In the genomic region with DNA sequence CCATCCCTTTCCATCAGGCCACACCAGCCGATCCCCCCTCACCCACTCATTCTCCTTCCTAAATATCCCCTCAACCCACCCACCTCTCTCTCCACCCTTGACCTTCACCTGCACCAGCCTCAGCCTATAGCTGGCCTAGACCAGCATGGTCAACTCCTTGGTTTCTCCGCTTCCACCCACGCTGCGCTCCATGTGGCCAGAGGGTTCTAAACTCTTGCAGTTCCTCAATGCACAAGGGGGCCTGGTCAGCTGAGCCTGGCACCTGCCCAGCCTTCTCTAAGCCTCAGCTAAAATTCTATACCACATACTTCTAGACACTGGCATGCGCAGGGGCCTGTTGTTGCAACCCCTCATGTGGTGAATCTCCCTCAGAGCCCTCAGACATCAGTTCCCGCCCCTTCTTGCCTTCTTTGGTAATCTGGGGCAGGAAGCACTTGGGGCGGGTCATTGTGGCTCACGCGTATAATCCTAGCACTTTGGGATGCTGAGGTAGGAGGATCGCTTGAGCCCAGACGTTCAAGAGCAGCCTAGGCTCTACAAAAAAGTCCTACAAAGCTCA, we compare ENCODE assay signal across 18 cellular contexts. TPM values are rescaled to one million over a fixed set of nuclear protein-coding genes. Genes with fewer than 3 reads are reported as not detected.
DNase-seq lines count a peak whose midpoint lies in the region; ATAC-seq and TF ChIP-seq lines count a peak whose summit lies in the region.
"Had no signal": no experiment of that assay in that cellular context is flagged by ENCODE, and none has a peak within 500 bp of the region (broad histone marks: within the 10 kb centered on the region; RNA-seq: fewer than 3 reads in every experiment).

No MANE protein-coding gene starts in this region.

- H2BK120ac ChIP-seq in H9 (ENCODE audit: low read depth, low read length, poor library complexity, severe bottlenecking) = no peak overlapping the region

- H3K27me3 ChIP-seq in H9 (ENCODE audit: insufficient read depth, low read length) = no peaks in the 10 kb centered on the region
- H3K27me3 ChIP-seq in lung (ENCODE audit: control insufficient read depth, insufficient read depth) = no peaks in the 10 kb centered on the region
- H3K27me3 ChIP-seq in GM23248 (replicated peaks; ENCODE audit: insufficient read depth) = no peaks in the 10 kb centered on the region
- H3K27me3 ChIP-seq: cardiac muscle cell, gastrocnemius medialis had no signal

- H3K56ac ChIP-seq in H9 (ENCODE audit: insufficient read length, low read depth, low read length) = no peak overlapping the region

- H3K4ac ChIP-seq in H9 (ENCODE audit: low read depth, low read length) = no peak overlapping the region

- H3T11ph ChIP-seq in H9 (ENCODE audit: low read length) = no peak overlapping the region

- H3K9ac ChIP-seq in H9 (ENCODE audit: extremely low read depth, insufficient read length, low read length) (no peak overlapping the region), GM23248 (no peak overlapping the region)

- no peak overlapping the region for H3K23ac ChIP-seq in H9 (ENCODE audit: insufficient read length, low read depth, low read length)

- H3K4me1 Mint-ChIP-seq in H9 (peaks cover 5 to 11% of the 10 kb centered on the region in 2 experiments), T-helper 17 cell (peaks cover 12% of the 10 kb centered on the region)
- peaks cover 8% of the 10 kb centered on the region for H3K4me1 Mint-ChIP-seq in activated T-helper 17 cell treated with anti-CD3 and anti-CD28 coated beads, Interleukin-2, amount 50 U/mL, for 72 hours

- H3K27ac Mint-ChIP-seq in H9 = peak overlapping the region in 2 of 3 experiments; percentile 43 to 72; a peak in 3 of 7 replicates
- H3K27ac Mint-ChIP-seq in T-helper 17 cell = peak overlapping the region; percentile 73
- H3K27ac Mint-ChIP-seq in activated T-helper 17 cell treated with anti-CD3 and anti-CD28 coated beads, Interleukin-2, amount 50 U/mL, for 72 hours = no peak overlapping the region
- H3K27ac Mint-ChIP-seq: type B pancreatic cell had no signal

- H3K4me3 ChIP-seq in lung = no peak overlapping the region
- no peak overlapping the region for H3K4me3 ChIP-seq in GM23248
- H3K4me3 ChIP-seq in foreskin fibroblast (ENCODE audit: low read depth in 1 of 2, low read length in 2 of 2) = no peak overlapping the region
- H3K4me3 ChIP-seq: cardiac muscle cell, gastrocnemius medialis had no signal

- no peak overlapping the region for H2BK12ac ChIP-seq in H9 (ENCODE audit: insufficient read length, low read depth, low read length)

- H2AFZ ChIP-seq in H9 (ENCODE audit: low read length) (no peak overlapping the region), GM23248 (no peak overlapping the region)

- H4K91ac ChIP-seq in H9 (ENCODE audit: insufficient read length, low read depth, low read length) = no peak overlapping the region

- no peaks in the 10 kb centered on the region for H3K27me3 Mint-ChIP-seq in H9 (ENCODE audit: low read depth)
- no peaks in the 10 kb centered on the region for H3K27me3 Mint-ChIP-seq in T-helper 17 cell
- H3K27me3 Mint-ChIP-seq in activated T-helper 17 cell treated with anti-CD3 and anti-CD28 coated beads, Interleukin-2, amount 50 U/mL, for 72 hours = no peaks in the 10 kb centered on the region
- H3K27me3 Mint-ChIP-seq: type B pancreatic cell had no signal

- H2BK20ac ChIP-seq in H9 (ENCODE audit: low read depth, low read length, poor library complexity, severe bottlenecking) = no peak overlapping the region

- no peaks in the 10 kb centered on the region for H3K9me3 ChIP-seq in H9 (ENCODE audit: control insufficient read depth, low read depth, low read length)
- no peaks in the 10 kb centered on the region for H3K9me3 ChIP-seq in T-helper 17 cell (ENCODE audit: control insufficient read depth, low read length, poor library complexity, severe bottlenecking)
- peaks cover 0 to 6% of the 10 kb centered on the region in 2 donors for H3K9me3 ChIP-seq in lung (ENCODE audit: control insufficient read depth in 2 of 2, insufficient read depth in 1 of 2, low read length in 1 of 2)
- H3K9me3 ChIP-seq in GM23248 (ENCODE audit: low read depth) = no peaks in the 10 kb centered on the region
- H3K9me3 ChIP-seq: gastrocnemius medialis had no signal

- peaks cover 2% of the 10 kb centered on the region for H4K20me1 ChIP-seq in H9 (ENCODE audit: control insufficient read depth, insufficient read depth, insufficient read length)
- H4K20me1 ChIP-seq in GM23248 (ENCODE audit: insufficient read depth) = no peaks in the 10 kb centered on the region

- H4K5ac ChIP-seq in H9 (ENCODE audit: insufficient read length, low read depth, low read length) = no peak overlapping the region

- H3K36me3 ChIP-seq in lung (ENCODE audit: control insufficient read depth in 2 of 2, insufficient read depth in 2 of 2, low read length in 2 of 2) (peaks cover 0 to 7% of the 10 kb centered on the region in 2 donors), GM23248 (ENCODE audit: low read depth) (peaks cover 6% of the 10 kb centered on the region; the same call in 1 of the 2 replicates)
- H3K36me3 ChIP-seq: cardiac muscle cell, gastrocnemius medialis had no signal

- no peak overlapping the region for H3K4me3 Mint-ChIP-seq in H9
- no peak overlapping the region for H3K4me3 Mint-ChIP-seq in T-helper 17 cell
- H3K4me3 Mint-ChIP-seq in activated T-helper 17 cell treated with anti-CD3 and anti-CD28 coated beads, Interleukin-2, amount 50 U/mL, for 72 hours = no peak overlapping the region
- H3K4me3 Mint-ChIP-seq: type B pancreatic cell had no signal

- H3K23me2 ChIP-seq in H9 (ENCODE audit: insufficient read length, low read depth, low read length, poor library complexity, severe bottlenecking) = no peaks in the 10 kb centered on the region

- H2BK5ac ChIP-seq in H9 (ENCODE audit: insufficient read length, low read length) = no peak overlapping the region

- ATAC-seq in T-helper 17 cell (no peak), lung (ENCODE audit: insufficient read depth, low FRiP score) (peak; percentile 11), left lobe of liver (no peak)
- ATAC-seq in activated T-helper 17 cell treated with anti-CD3 and anti-CD28 coated beads, Interleukin-2, amount 50 U/mL, for 72 hours (replicated peaks) = no peak
- ATAC-seq: gastrocnemius medialis had no signal

- peak; percentile 45 for DNase-seq in CD1c-positive myeloid dendritic cell (ENCODE audit: extremely low spot score)
- no peak for DNase-seq in H9
- no peak for DNase-seq in T-helper 17 cell
- DNase-seq in lung (ENCODE audit: low spot score) = no peak
- no peak for DNase-seq in GM23248
- DNase-seq in foreskin fibroblast = no peak
- DNase-seq in left lobe of liver (ENCODE audit: low spot score) = no peak
- DNase-seq: activated CD4-positive, alpha-beta T cell treated with anti-CD3 and anti-CD28 coated beads for 4 hours; activated CD8-positive, alpha-beta memory T cell treated with anti-CD3 and anti-CD28 coated beads, Interleukin-2, amount 50 U/mL, for 48 hours; activated gamma-delta T cell; amygdala; gastrocnemius medialis; midbrain; NK-92 treated with Interleukin-12 subunit alpha and Interleukin-12 subunit beta, amount 100 ng/mL, for 24 hours; stimulated activated CD4-positive, alpha-beta T cell treated with anti-CD3 and anti-CD28 coated beads, Interleukin-4, amount 100 ng/mL, for 4 hours had no signal

- H3K79me2 ChIP-seq in H9 (ENCODE audit: insufficient read depth, low read length) (no peaks in the 10 kb centered on the region), GM23248 (ENCODE audit: insufficient read depth) (no peaks in the 10 kb centered on the region)

- no peaks in the 10 kb centered on the region for H3K9me2 ChIP-seq in GM23248 (ENCODE audit: insufficient read depth)

- no CpG with 5 or more reads among the region's 11 CpGs for WGBS in H9 (ENCODE audit: extremely low coverage, insufficient read length, low lambda C conversion rate)
- 54 to 75% methylated on average over 11 of the region's 11 CpGs for WGBS in lung, 2 donors
- WGBS in GM23248 (ENCODE audit: low coverage in 1 of 2, low lambda C conversion rate in 2 of 2, missing lambda C conversion rate in 2 of 2), 2 experiments = 87 to 89% methylated on average over 11 of the region's 11 CpGs

- TF ChIP-seq CTCF in H9 (conservative IDR thresholded peaks at IDR 0.05) (no peak), lung (IDR thresholded peaks at IDR 0.05; ENCODE audit: control extremely low read depth, extremely low read depth) (no peak), foreskin fibroblast (IDR thresholded peaks at IDR 0.05; ENCODE audit: low read depth, low read length) (no peak)

- H3F3A ChIP-seq in GM23248 (ENCODE audit: insufficient read depth) = peaks cover 7% of the 10 kb centered on the region; the same call in 1 of the 2 replicates

- H3K27ac ChIP-seq in H9 (ENCODE audit: insufficient read length, low read depth, low read length) (no peak overlapping the region), lung (ENCODE audit: low read depth in 1 of 2, low read length in 1 of 2) (no peak overlapping the region), GM23248 (no peak overlapping the region)
- H3K27ac ChIP-seq: cardiac muscle cell, gastrocnemius medialis had no signal

- H2AK5ac ChIP-seq in H9 (ENCODE audit: insufficient read length, low read length) = no peak overlapping the region

- in situ Hi-C loops in GM23248 (cut with MboI) = no loop called here

- no peaks in the 10 kb centered on the region for H3K79me1 ChIP-seq in H9 (ENCODE audit: insufficient read depth, low read depth, low read length, poor library complexity, severe bottlenecking)

- peaks cover 8% of the 10 kb centered on the region; the same call in 1 of the 2 replicates for H3K4me1 ChIP-seq in H9 (ENCODE audit: insufficient read depth, low read length)
- peaks cover 0 to 3% of the 10 kb centered on the region in 2 donors for H3K4me1 ChIP-seq in lung (ENCODE audit: control insufficient read depth in 2 of 2, insufficient read depth in 2 of 2, low read length in 2 of 2)
- H3K4me1 ChIP-seq in GM23248 (ENCODE audit: insufficient read depth) = peaks cover 6% of the 10 kb centered on the region
- H3K4me1 ChIP-seq: gastrocnemius medialis had no signal

- H2BK15ac ChIP-seq in H9 (ENCODE audit: low read depth, low read length) = no peak overlapping the region

- peak overlapping the region; percentile 37 for H3K18ac ChIP-seq in H9 (ENCODE audit: insufficient read length, low read depth, low read length)

- no peak overlapping the region; the same call in 1 of the 2 replicates for H3K14ac ChIP-seq in H9 (ENCODE audit: insufficient read depth, low read length)

- H3K4me2 ChIP-seq in H9 (ENCODE audit: insufficient read depth, insufficient read length, low read length) = no peak overlapping the region
- H3K4me2 ChIP-seq in GM23248 (ENCODE audit: unreplicated experiment) = no peak overlapping the region

- H3K36me3 Mint-ChIP-seq in H9 (ENCODE audit: insufficient read depth in 1 of 3, low read depth in 3 of 3) = peaks cover 23 to 25% (median 23%) of the 10 kb centered on the region in 3 experiments
- no peaks in the 10 kb centered on the region for H3K36me3 Mint-ChIP-seq in T-helper 17 cell (ENCODE audit: low read depth)
- H3K36me3 Mint-ChIP-seq in activated T-helper 17 cell treated with anti-CD3 and anti-CD28 coated beads, Interleukin-2, amount 50 U/mL, for 72 hours (ENCODE audit: low read depth) = peaks cover 16% of the 10 kb centered on the region

- no peaks in the 10 kb centered on the region; a peak in 1 of 5 replicates for H3K9me3 Mint-ChIP-seq in H9
- no peaks in the 10 kb centered on the region for H3K9me3 Mint-ChIP-seq in activated T-helper 17 cell treated with anti-CD3 and anti-CD28 coated beads, Interleukin-2, amount 50 U/mL, for 72 hours
- H3K9me3 Mint-ChIP-seq: type B pancreatic cell had no signal

- no peak overlapping the region for H4K8ac ChIP-seq in H9 (replicated peaks; ENCODE audit: insufficient read length, low read depth, low read length)

RNA-seq across cellular contexts. Expression of a gene that starts 19.7 kb away (rescaled TPM):
- total RNA-seq in H9 (2021) (81.3 and 92.7 TPM in 2 replicates), T-helper 17 cell (100 to 1,000 TPM in 1 of 2 donors, 10 to 100 TPM in 1; 98.2 to 139 TPM), lung (100 to 1,000 TPM; 270 to 271 TPM), left lobe of liver (12.2 TPM)
- polyA plus RNA-seq in lung (100 to 1,000 TPM in 1 of 2 donors, 10 to 100 TPM in 1; 52.1 to 131 TPM), GM23248 (2016; fragmentation: Nextera tagmentation; extraction: Ambion mirVana) (13.8 and 14.6 TPM in 2 replicates)
- total RNA-seq in GM23248 (2014; rRNA removed; shearing (Covaris generic)) = 13.8 and 29.6 TPM in 2 replicates
- total RNA-seq in activated T-helper 17 cell treated with anti-CD3 and anti-CD28 coated beads, Interleukin-2, amount 50 U/mL, for 72 hours = 10 to 100 TPM; 63.8 to 83.5 TPM
